Comparison of ENCODE assay signal across 31 cellular contexts in genomic region chr9:72596451-72597180, GRCh38.
A peak's percentile ranks its signal among the peaks of the same experiment; 100 is the strongest.
DNase-seq lines count a peak whose midpoint lies in the region; ATAC-seq, FAIRE-seq and TF ChIP-seq lines count a peak whose summit lies in the region.
"Had no signal": no experiment of that assay in that cellular context is flagged by ENCODE, and none has a peak within 500 bp of the region (broad histone marks: within the 10 kb centered on the region; RNA-seq: fewer than 3 reads in every experiment).

No MANE protein-coding gene starts in this region.

- POLR2A ChIA-PET in activated CD4-positive, alpha-beta T cell treated with anti-CD3 and anti-CD28 coated beads, Interleukin-2, amount 10 ng/mL, durations not matched to agents 7 days and 5 days (lab: Charles Lee), result no interaction called here
- POLR2A ChIA-PET in activated CD4-positive, alpha-beta T cell treated with anti-CD3 and anti-CD28 coated beads for 36 hours (lab: Charles Lee), result no interaction called here

- H4K20me1 ChIP-seq in Loucy (ENCODE audit: insufficient read depth, low read length, poor library complexity, severe bottlenecking) (no peaks in the 10 kb centered on the region), astrocyte (ENCODE audit: insufficient read depth, low read length) (no peaks in the 10 kb centered on the region)

- H2BK5ac ChIP-seq in trophoblast cell (ENCODE audit: low read depth, low read length, poor library complexity), result no peak overlapping the region

- H3K79me2 ChIP-seq in Loucy (ENCODE audit: insufficient read depth, low read length) (no peaks in the 10 kb centered on the region), astrocyte (ENCODE audit: insufficient read depth, low read length) (no peaks in the 10 kb centered on the region), trophoblast cell (ENCODE audit: control insufficient read depth, insufficient read depth, low read length, poor library complexity) (no peaks in the 10 kb centered on the region)
- H3K79me2 ChIP-seq: parathyroid adenoma had no signal

- H3K27me3 Mint-ChIP-seq in activated CD4-positive, alpha-beta T cell treated with anti-CD3 and anti-CD28 coated beads, Interleukin-2, amount 10 ng/mL, durations not matched to agents 7 days and 5 days, result peaks cover 13% of the 10 kb centered on the region
- H3K27me3 Mint-ChIP-seq in activated CD4-positive, alpha-beta T cell treated with anti-CD3 and anti-CD28 coated beads for 36 hours, result peaks cover 6% of the 10 kb centered on the region
- no peaks in the 10 kb centered on the region for H3K27me3 Mint-ChIP-seq in astrocyte (ENCODE audit: low read depth, unreplicated experiment)
- H3K27me3 Mint-ChIP-seq: type B pancreatic cell had no signal

- no peak for ATAC-seq in activated CD4-positive, alpha-beta T cell treated with anti-CD3 and anti-CD28 coated beads for 36 hours
- ATAC-seq: esophagus mucosa, gastroesophageal sphincter, left ventricle myocardium superior, sciatic nerve had no signal

- H3K18ac ChIP-seq in trophoblast cell (ENCODE audit: low read length), result no peak overlapping the region

- H2BK12ac ChIP-seq in trophoblast cell (ENCODE audit: low read length), result no peak overlapping the region

- peak overlapping the region; percentile 31 for H3K27ac Mint-ChIP-seq in activated CD4-positive, alpha-beta T cell treated with anti-CD3 and anti-CD28 coated beads, Interleukin-2, amount 10 ng/mL, durations not matched to agents 7 days and 5 days
- H3K27ac Mint-ChIP-seq in activated CD4-positive, alpha-beta T cell treated with anti-CD3 and anti-CD28 coated beads for 36 hours, result no peak overlapping the region
- no peak overlapping the region for H3K27ac Mint-ChIP-seq in astrocyte (ENCODE audit: unreplicated experiment)
- H3K27ac Mint-ChIP-seq: activated naive CD8-positive, alpha-beta T cell; mesothelial cell of epicardium; natural killer cell; T-cell; type B pancreatic cell had no signal

- no peak overlapping the region for H2AFZ ChIP-seq in Loucy (ENCODE audit: low read length)
- no peak overlapping the region for H2AFZ ChIP-seq in astrocyte (ENCODE audit: low read depth, low read length)
- H2AFZ ChIP-seq in trophoblast cell (ENCODE audit: insufficient read depth, low read length, poor library complexity), result no peak overlapping the region
- H2AFZ ChIP-seq: parathyroid adenoma had no signal

- no peak overlapping the region for H3K14ac ChIP-seq in trophoblast cell (ENCODE audit: low read length)

- H4K8ac ChIP-seq in trophoblast cell (ENCODE audit: low read depth, low read length), result no peak overlapping the region

- H3K36me3 Mint-ChIP-seq in activated CD4-positive, alpha-beta T cell treated with anti-CD3 and anti-CD28 coated beads, Interleukin-2, amount 10 ng/mL, durations not matched to agents 7 days and 5 days (ENCODE audit: low read depth), result no peaks in the 10 kb centered on the region
- H3K36me3 Mint-ChIP-seq in activated CD4-positive, alpha-beta T cell treated with anti-CD3 and anti-CD28 coated beads for 36 hours (ENCODE audit: low read depth), result no peaks in the 10 kb centered on the region
- H3K36me3 Mint-ChIP-seq in astrocyte (ENCODE audit: low read depth, unreplicated experiment), result no peaks in the 10 kb centered on the region
- H3K36me3 Mint-ChIP-seq: activated naive CD8-positive, alpha-beta T cell; brain; mesothelial cell of epicardium; natural killer cell; T-cell; type B pancreatic cell had no signal

- H3K4me3 Mint-ChIP-seq in activated CD4-positive, alpha-beta T cell treated with anti-CD3 and anti-CD28 coated beads, Interleukin-2, amount 10 ng/mL, durations not matched to agents 7 days and 5 days, result no peak overlapping the region
- no peak overlapping the region for H3K4me3 Mint-ChIP-seq in activated CD4-positive, alpha-beta T cell treated with anti-CD3 and anti-CD28 coated beads for 36 hours
- H3K4me3 Mint-ChIP-seq in astrocyte (ENCODE audit: unreplicated experiment), result no peak overlapping the region
- H3K4me3 Mint-ChIP-seq: activated naive CD8-positive, alpha-beta T cell; brain; mesothelial cell of epicardium; natural killer cell; T-cell; type B pancreatic cell had no signal

- H4K91ac ChIP-seq in trophoblast cell (ENCODE audit: low read depth, low read length), result no peak overlapping the region

- H3K4ac ChIP-seq in trophoblast cell (ENCODE audit: low read depth, low read length), result no peak overlapping the region

- FAIRE-seq in astrocyte (lab: Jason Lieb, UNC) (no peak), D721Med (lab: Jason Lieb, UNC) (no peak)
- FAIRE-seq: colon, RCC 7860 had no signal

- H3K4me1 Mint-ChIP-seq in activated CD4-positive, alpha-beta T cell treated with anti-CD3 and anti-CD28 coated beads, Interleukin-2, amount 10 ng/mL, durations not matched to agents 7 days and 5 days, result peaks cover 14% of the 10 kb centered on the region
- peaks cover 8% of the 10 kb centered on the region for H3K4me1 Mint-ChIP-seq in activated CD4-positive, alpha-beta T cell treated with anti-CD3 and anti-CD28 coated beads for 36 hours
- H3K4me1 Mint-ChIP-seq in astrocyte (ENCODE audit: low read depth, unreplicated experiment), result peaks cover 6% of the 10 kb centered on the region

- no CpG with 5 or more reads among the region's 6 CpGs for WGBS in trophoblast cell (ENCODE audit: extremely low coverage, insufficient coverage, insufficient read length)

- H3K23ac ChIP-seq in trophoblast cell (ENCODE audit: low read length), result no peak overlapping the region

- CTCF ChIA-PET in activated CD4-positive, alpha-beta T cell treated with anti-CD3 and anti-CD28 coated beads, Interleukin-2, amount 10 ng/mL, durations not matched to agents 7 days and 5 days (lab: Charles Lee), result interaction anchor here (1.0 to 1.5 kb wide), 4 partner anchors 8 to 316 kb away, joined by 3 to 4 read pairs (median 4); partner anchors contain the start of gene ZFAND5
- CTCF ChIA-PET in activated CD4-positive, alpha-beta T cell treated with anti-CD3 and anti-CD28 coated beads for 36 hours (lab: Charles Lee), result interaction anchor here (1.5 to 1.9 kb wide), 2 partner anchors 226 to 316 kb away, joined by 3 to 8 read pairs; no protein-coding TSS in a partner anchor

- H3K27me3 ChIP-seq in Loucy (ENCODE audit: insufficient read depth, low read length, poor library complexity, severe bottlenecking) (no peaks in the 10 kb centered on the region), astrocyte (ENCODE audit: insufficient read depth, low read length) (no peaks in the 10 kb centered on the region), trophoblast cell (ENCODE audit: insufficient read depth, low read length) (no peaks in the 10 kb centered on the region)
- H3K27me3 ChIP-seq: gastroesophageal sphincter, SJCRH30 had no signal

- no peaks in the 10 kb centered on the region for H3K9me3 Mint-ChIP-seq in activated CD4-positive, alpha-beta T cell treated with anti-CD3 and anti-CD28 coated beads, Interleukin-2, amount 10 ng/mL, durations not matched to agents 7 days and 5 days
- no peaks in the 10 kb centered on the region for H3K9me3 Mint-ChIP-seq in activated CD4-positive, alpha-beta T cell treated with anti-CD3 and anti-CD28 coated beads for 36 hours (ENCODE audit: low read depth)
- H3K9me3 Mint-ChIP-seq in astrocyte (ENCODE audit: unreplicated experiment), result no peaks in the 10 kb centered on the region
- H3K9me3 Mint-ChIP-seq: brain, mesothelial cell of epicardium, natural killer cell, T-cell, type B pancreatic cell had no signal

- H3K79me1 ChIP-seq in trophoblast cell (ENCODE audit: low read length), result no peaks in the 10 kb centered on the region

- intact Hi-C loops in activated CD4-positive, alpha-beta T cell treated with anti-CD3 and anti-CD28 coated beads for 36 hours (cut with DNase I, micrococcal nuclease), result loop anchor here in 1 of 2 experiments (10.0 kb wide), 2 partner anchors 228 to 552 kb away; no protein-coding TSS in a partner anchor

- H3K9ac ChIP-seq in Loucy (ENCODE audit: low read depth, low read length, poor library complexity, severe bottlenecking) (no peak overlapping the region), astrocyte (ENCODE audit: low read length) (no peak overlapping the region), trophoblast cell (ENCODE audit: low read length) (no peak overlapping the region)
- H3K9ac ChIP-seq: parathyroid adenoma had no signal

- H3K36me3 ChIP-seq in Loucy (ENCODE audit: insufficient read depth, low read length) (no peaks in the 10 kb centered on the region), astrocyte (ENCODE audit: insufficient read depth, low read length) (no peaks in the 10 kb centered on the region), trophoblast cell (ENCODE audit: control insufficient read depth in 1 of 2, insufficient read depth in 2 of 2, low read length in 2 of 2) (no peaks in the 10 kb centered on the region)
- H3K36me3 ChIP-seq: gastroesophageal sphincter, SJCRH30 had no signal

- H3K9me3 ChIP-seq in Loucy (ENCODE audit: insufficient read depth, low read depth, low read length) (no peaks in the 10 kb centered on the region), astrocyte (ENCODE audit: insufficient read depth, low read depth, low read length) (no peaks in the 10 kb centered on the region), trophoblast cell (ENCODE audit: insufficient read depth, low read depth, low read length) (no peaks in the 10 kb centered on the region)
- H3K9me3 ChIP-seq: gastroesophageal sphincter, SJCRH30 had no signal

- H3F3A ChIP-seq in Loucy (ENCODE audit: low read depth), result no peaks in the 10 kb centered on the region

- no peaks in the 10 kb centered on the region for H3K9me2 ChIP-seq in Loucy (replicated peaks; ENCODE audit: low read depth, low read length)

- H3K4me3 ChIP-seq in Loucy (ENCODE audit: low read length, poor library complexity, severe bottlenecking), result no peak overlapping the region
- no peak overlapping the region for H3K4me3 ChIP-seq in astrocyte (ENCODE audit: insufficient read depth, low read depth, low read length)
- no peak overlapping the region for H3K4me3 ChIP-seq in trophoblast cell (ENCODE audit: low read depth, low read length)
- H3K4me3 ChIP-seq in coronary artery, result no peak overlapping the region
- H3K4me3 ChIP-seq: gastroesophageal sphincter, SJCRH30 had no signal

- H3K4me1 ChIP-seq in Loucy (ENCODE audit: insufficient read depth, low read length, poor library complexity, severe bottlenecking), result peaks cover 7% of the 10 kb centered on the region
- H3K4me1 ChIP-seq in astrocyte (ENCODE audit: insufficient read depth, low read length), result no peaks in the 10 kb centered on the region
- peaks cover 0 to 2% of the 10 kb centered on the region in 2 experiments for H3K4me1 ChIP-seq in trophoblast cell (ENCODE audit: control insufficient read depth in 1 of 2, insufficient read depth in 2 of 2, low read length in 2 of 2)
- H3K4me1 ChIP-seq: parathyroid adenoma had no signal

- H4K12ac ChIP-seq in trophoblast cell (ENCODE audit: low read depth, low read length), result no peak overlapping the region

- H2AK5ac ChIP-seq in trophoblast cell (ENCODE audit: low read length), result no peak overlapping the region

- DNase-seq in activated CD4-positive, alpha-beta T cell treated with anti-CD3 and anti-CD28 coated beads, Interleukin-2, amount 10 ng/mL, durations not matched to agents 7 days and 5 days, result no peak
- DNase-seq in activated CD4-positive, alpha-beta T cell treated with anti-CD3 and anti-CD28 coated beads for 36 hours, result no peak
- DNase-seq in astrocyte (ENCODE audit: low read depth) (peak; percentile 44), trophoblast cell (peak; percentile 35 to 68), D721Med (ENCODE audit: insufficient read length, low spot score) (no peak), coronary artery (ENCODE audit: low spot score) (no peak), activated T-cell treated with anti-CD3 and anti-CD28 coated beads for 4 hours (no peak)
- DNase-seq: DMS79 treated with DMSO at 0.1 percent for 48 hours; HCEC 1CT; hypothalamus; Kasumi-1; left ventricle myocardium superior; natural killer cell; NCI-H1092; NCI-H187 treated with DMSO at 0.1 percent for 48 hours; NCI-H526; SJCRH30; stimulated activated CD4-positive, alpha-beta T cell treated with anti-CD3 and anti-CD28 coated beads, Interleukin-15, amount 100 ng/mL, for 24 hours; T-cell had no signal

- no peak overlapping the region for H2BK120ac ChIP-seq in trophoblast cell (ENCODE audit: insufficient read depth, low read length, poor library complexity)

- no peak for TF ChIP-seq CTCF in Loucy (conservative IDR thresholded peaks at IDR 0.05; ENCODE audit: low read length)
- no peak for TF ChIP-seq CTCF in astrocyte (IDR thresholded peaks at IDR 0.05; ENCODE audit: insufficient read depth, low read depth, low read length)
- no peak for TF ChIP-seq CTCF in D721Med (IDR thresholded peaks at IDR 0.05; ENCODE audit: insufficient read depth, missing control alignments)
- TF ChIP-seq CTCF in coronary artery (IDR thresholded peaks at IDR 0.05), result no peak

- H3K4me2 ChIP-seq in Loucy (ENCODE audit: low read depth, low read length, poor library complexity, severe bottlenecking) (peak overlapping the region; percentile 46), astrocyte (ENCODE audit: low read length) (no peak overlapping the region), trophoblast cell (ENCODE audit: low read length) (no peak overlapping the region)

- H3K27ac ChIP-seq in astrocyte (ENCODE audit: low read depth, low read length), result no peak overlapping the region
- H3K27ac ChIP-seq in trophoblast cell (ENCODE audit: low read depth, low read length), result no peak overlapping the region
- no peak overlapping the region for H3K27ac ChIP-seq in coronary artery
- H3K27ac ChIP-seq: 22Rv1, gastroesophageal sphincter, parathyroid adenoma, SJCRH30 had no signal

Comparison
In these comparisons a context has a peak if more than half of its experiments do, and no peak if none do; other contexts are left out.
1. DNase-seq: peak in astrocyte (single experiment) and trophoblast cell (2 of 2); none in activated CD4-positive, alpha-beta T cell treated with anti-CD3 and anti-CD28 coated beads, Interleukin-2, amount 10 ng/mL, durations not matched to agents 7 days and 5 days (single experiment), activated CD4-positive, alpha-beta T cell treated with anti-CD3 and anti-CD28 coated beads for 36 hours (single experiment), D721Med (single experiment), coronary artery (single experiment) and activated T-cell treated with anti-CD3 and anti-CD28 coated beads for 4 hours (single experiment).